ENCODE assay signal across 8 cellular contexts in genomic region chr14:103078420-103078749, GRCh38. TPM values are rescaled to one million over a fixed set of nuclear protein-coding genes. Genes with fewer than 3 reads are reported as not detected.
DNase-seq lines count a peak whose midpoint lies in the region; ATAC-seq lines count a peak whose summit lies in the region.

No MANE protein-coding gene starts in this region.

- intact Hi-C loops in left colon (cut with DNase I, micrococcal nuclease), result loop anchor here in 1 of 2 donors (5.0 kb wide), 1 partner anchor 214 kb away; no protein-coding TSS in a partner anchor

- DNase-seq in Daoy (ENCODE audit: low read depth) (peak; percentile 85), NCI-H345 (lab: John Stamatoyannopoulos, UW) (peak; percentile 78), left colon (peak in 1 of 2 donors; percentile 87)
- DNase-seq in activated CD4-positive, CD25-positive, alpha-beta regulatory T cell (lab: John Stamatoyannopoulos, UW), result peak in 3 of 4 experiments; percentile 43 to 53 (median 51)
- peak; percentile 78 for DNase-seq in central memory CD4-positive, alpha-beta T cell
- peak; percentile 59 to 65 for DNase-seq in stimulated activated CD4-positive, alpha-beta T cell treated with anti-CD3 and anti-CD28 coated beads, Interleukin-2, amount 100 ng/mL, for 48 hours

- ATAC-seq in HG03108 (IDR thresholded peaks at IDR 0.05; ENCODE audit: unreplicated experiment), result peak; percentile 49
- peak; percentile 59 for ATAC-seq in left colon
- no peak for ATAC-seq in HG02588 (IDR thresholded peaks at IDR 0.05; ENCODE audit: unreplicated experiment)

RNA-seq across cellular contexts. Expression of gene LBHD2, which starts 5.6 kb away (rescaled TPM):
- not detected in 2 replicates for total RNA-seq in Daoy (2014; rRNA removed; shearing (Covaris generic))
- total RNA-seq in left colon, result not detected

RNA-seq across cellular contexts. Expression of gene EXOC3L4, which starts 16.1 kb away (rescaled TPM):
- total RNA-seq in Daoy (2014; rRNA removed; shearing (Covaris generic)), result 0.97 TPM in 1 of 2 replicates, not detected in the other
- total RNA-seq in left colon, result 10 to 100 TPM; 13.5 to 27.4 TPM

RNA-seq across cellular contexts. Expression of gene CDC42BPB, which starts 21.0 kb away (rescaled TPM):
- total RNA-seq in Daoy (2014; rRNA removed; shearing (Covaris generic)), result 51.5 and 71.6 TPM in 2 replicates
- 10 to 100 TPM; 75.5 to 85.2 TPM for total RNA-seq in left colon

RNA-seq across cellular contexts. Expression of gene TNFAIP2, which starts 44.9 kb away (rescaled TPM):
- total RNA-seq in Daoy (2014; rRNA removed; shearing (Covaris generic)), result 137 and 142 TPM in 2 replicates
- 10 to 100 TPM; 14.9 to 40.8 TPM for total RNA-seq in left colon
